16 cellular contexts compared by ENCODE assay signal in the genomic region with DNA sequence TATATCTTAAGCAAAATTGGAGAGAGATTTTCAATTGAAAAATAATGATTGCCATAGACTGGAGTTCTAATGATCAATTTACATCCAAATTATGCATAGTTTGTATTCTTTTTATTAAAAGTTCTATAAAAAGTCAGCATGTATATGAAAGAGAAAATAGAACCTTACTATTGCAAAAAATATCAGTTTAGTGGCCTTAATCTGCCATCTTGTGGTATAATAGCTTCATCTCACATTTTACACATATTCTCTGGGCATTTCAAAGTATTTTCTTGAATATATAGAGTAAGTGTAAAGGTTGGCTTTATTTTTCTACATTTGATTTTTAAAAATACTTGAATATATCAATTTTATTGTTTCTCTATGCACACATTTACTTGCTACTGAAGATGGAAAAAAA.
A peak's percentile ranks its signal among the peaks of the same experiment; 100 is the strongest.
DNase-seq lines count a peak whose midpoint lies in the region; ATAC-seq, FAIRE-seq and TF ChIP-seq lines count a peak whose summit lies in the region.
"Had no signal": no experiment of that assay in that cellular context is flagged by ENCODE, and none has a peak within 500 bp of the region (broad histone marks: within the 10 kb centered on the region; RNA-seq: fewer than 3 reads in every experiment).

No MANE protein-coding gene starts in this region.

- no peak overlapping the region for H3K4me3 Mint-ChIP-seq in nephron
- H3K4me3 Mint-ChIP-seq: central memory CD8-positive, alpha-beta T cell had no signal

- H3K27me3 ChIP-seq in Loucy (ENCODE audit: insufficient read depth, low read length, poor library complexity, severe bottlenecking): no peaks in the 10 kb centered on the region
- H3K27me3 ChIP-seq: neutrophil had no signal

- H3K79me2 ChIP-seq in Loucy (ENCODE audit: insufficient read depth, low read length): no peaks in the 10 kb centered on the region

- H3K9me3 ChIP-seq in Loucy (ENCODE audit: insufficient read depth, low read depth, low read length): no peaks in the 10 kb centered on the region
- H3K9me3 ChIP-seq: neutrophil had no signal

- no peaks in the 10 kb centered on the region for H3K36me3 ChIP-seq in Loucy (ENCODE audit: insufficient read depth, low read length)
- H3K36me3 ChIP-seq: neutrophil had no signal

- H3K27me3 Mint-ChIP-seq in nephron (ENCODE audit: low read depth): no peaks in the 10 kb centered on the region
- H3K27me3 Mint-ChIP-seq: central memory CD8-positive, alpha-beta T cell had no signal

- H3K4me1 ChIP-seq in Loucy (ENCODE audit: insufficient read depth, low read length, poor library complexity, severe bottlenecking): no peaks in the 10 kb centered on the region

- no peaks in the 10 kb centered on the region for H4K20me1 ChIP-seq in Loucy (ENCODE audit: insufficient read depth, low read length, poor library complexity, severe bottlenecking)

- no peak overlapping the region for H2AFZ ChIP-seq in Loucy (ENCODE audit: low read length)

- TF ChIP-seq CTCF in Loucy (conservative IDR thresholded peaks at IDR 0.05; ENCODE audit: low read length): peak; percentile 36; the same call in 1 of the 2 replicates
- TF ChIP-seq CTCF in nephron (IDR thresholded peaks at IDR 0.05; ENCODE audit: unreplicated experiment in 3 of 3): peak; percentile 32 to 49 (median 37)

- H3K9me2 ChIP-seq in Loucy (replicated peaks; ENCODE audit: low read depth, low read length): no peaks in the 10 kb centered on the region

- H3K9ac ChIP-seq in Loucy (ENCODE audit: low read depth, low read length, poor library complexity, severe bottlenecking): no peak overlapping the region

- FAIRE-seq in TTC549 (lab: Jason Lieb, UNC): peak; percentile 22

- H3K36me3 Mint-ChIP-seq in nephron (ENCODE audit: low read depth): no peaks in the 10 kb centered on the region

- no peak for ATAC-seq in HG03432 (IDR thresholded peaks at IDR 0.05; ENCODE audit: unreplicated experiment)
- no peak for ATAC-seq in GM19455 (IDR thresholded peaks at IDR 0.05; ENCODE audit: unreplicated experiment)

- H3K4me2 ChIP-seq in Loucy (ENCODE audit: low read depth, low read length, poor library complexity, severe bottlenecking): no peak overlapping the region

- no peak overlapping the region for H3K4me3 ChIP-seq in Loucy (ENCODE audit: low read length, poor library complexity, severe bottlenecking)

- DNase-seq in DMS 273 (lab: John Stamatoyannopoulos, UW; ENCODE audit: unreplicated experiment) (peak; percentile 16), DMS 273 treated with DMSO at 0.1 percent for 48 hours (lab: John Stamatoyannopoulos, UW) (no peak)
- no peak for DNase-seq in activated CD4-positive, alpha-beta T cell treated with anti-CD3 and anti-CD28 coated beads for 1 hour
- DNase-seq: 8988T; activated CD4-positive, CD25-positive, alpha-beta regulatory T cell treated with anti-CD3 and anti-CD28 coated beads, Interleukin-2, amount 50 U/mL, for 72 hours; NCI-H2171; Right ventricle myocardium superior; stimulated activated CD4-positive, alpha-beta T cell treated with anti-CD3 and anti-CD28 coated beads, Interleukin-2, amount 100 ng/mL, for 24 hours; stimulated activated naive CD4-positive, alpha-beta T cell had no signal

- no peak overlapping the region for H3K27ac Mint-ChIP-seq in nephron

- H3F3A ChIP-seq in Loucy (ENCODE audit: low read depth): no peaks in the 10 kb centered on the region

- no peaks in the 10 kb centered on the region for H3K4me1 Mint-ChIP-seq in nephron
- H3K4me1 Mint-ChIP-seq: central memory CD8-positive, alpha-beta T cell had no signal

- peaks cover 6% of the 10 kb centered on the region for H3K9me3 Mint-ChIP-seq in nephron
